Comparison of ENCODE assay signal across 12 cellular contexts in genomic region chr3:114093596-114093995, GRCh38. TPM values are rescaled to one million over a fixed set of nuclear protein-coding genes. Genes with fewer than 3 reads are reported as not detected.
DNase-seq lines count a peak whose midpoint lies in the region; ATAC-seq and TF ChIP-seq lines count a peak whose summit lies in the region.
"Had no signal": no experiment of that assay in that cellular context is flagged by ENCODE, and none has a peak within 500 bp of the region (broad histone marks: within the 10 kb centered on the region; RNA-seq: fewer than 3 reads in every experiment).

No MANE protein-coding gene starts in this region.

- DNase-seq in left cardiac atrium (peak; percentile 51), Right ventricle myocardium superior (no peak), SJCRH30 (peak; percentile 31 to 63), fibroblast of villous mesenchyme (ENCODE audit: low read depth) (peak; percentile 47), ureter (ENCODE audit: low spot score) (peak; percentile 45), MV-4-11 (lab: John Stamatoyannopoulos, UW) (no peak)
- DNase-seq: activated T-cell treated with anti-CD3 and anti-CD28 coated beads for 4 hours; CD4-positive, alpha-beta T cell had no signal

- H3K4me1 Mint-ChIP-seq in activated T-helper 17 cell treated with anti-CD3 and anti-CD28 coated beads, Interleukin-2, amount 50 U/mL, for 72 hours: no peaks in the 10 kb centered on the region

- no peak for TF ChIP-seq CTCF in fibroblast of villous mesenchyme (IDR thresholded peaks at IDR 0.05; ENCODE audit: insufficient read depth, low read depth, low read length)

- ATAC-seq in left cardiac atrium: peak; percentile 57 to 87
- no peak for ATAC-seq in Right ventricle myocardium superior (ENCODE audit: poor library complexity)
- ATAC-seq in activated T-helper 17 cell treated with anti-CD3 and anti-CD28 coated beads, Interleukin-2, amount 50 U/mL, for 72 hours (replicated peaks): no peak
- ATAC-seq in HG02938 (IDR thresholded peaks at IDR 0.05; ENCODE audit: unreplicated experiment): no peak
- ATAC-seq: gastrocnemius medialis, Panc1 had no signal

- no peaks in the 10 kb centered on the region for H3K36me3 ChIP-seq in SJCRH30
- H3K36me3 ChIP-seq: gastrocnemius medialis had no signal

- H3K36me3 Mint-ChIP-seq in activated T-helper 17 cell treated with anti-CD3 and anti-CD28 coated beads, Interleukin-2, amount 50 U/mL, for 72 hours (ENCODE audit: low read depth): no peaks in the 10 kb centered on the region

- no peaks in the 10 kb centered on the region for H3K27me3 Mint-ChIP-seq in activated T-helper 17 cell treated with anti-CD3 and anti-CD28 coated beads, Interleukin-2, amount 50 U/mL, for 72 hours
- H3K27me3 Mint-ChIP-seq: CD4-positive, alpha-beta T cell had no signal

- H3K9me3 Mint-ChIP-seq in activated T-helper 17 cell treated with anti-CD3 and anti-CD28 coated beads, Interleukin-2, amount 50 U/mL, for 72 hours: no peaks in the 10 kb centered on the region
- H3K9me3 Mint-ChIP-seq: CD4-positive, alpha-beta T cell had no signal

- H3K27ac ChIP-seq in SJCRH30: no peak overlapping the region
- H3K27ac ChIP-seq: gastrocnemius medialis had no signal

- H3K4me3 ChIP-seq in SJCRH30 (no peak overlapping the region), fibroblast of villous mesenchyme (ENCODE audit: low read depth, low read length) (no peak overlapping the region)
- H3K4me3 ChIP-seq: gastrocnemius medialis had no signal

- H3K27ac Mint-ChIP-seq in activated T-helper 17 cell treated with anti-CD3 and anti-CD28 coated beads, Interleukin-2, amount 50 U/mL, for 72 hours: no peak overlapping the region
- H3K27ac Mint-ChIP-seq: CD4-positive, alpha-beta T cell had no signal

- intact Hi-C loops in left cardiac atrium (cut with DNase I) (no loop called here), Right ventricle myocardium superior (cut with DNase I) (no loop called here)

- H3K4me1 ChIP-seq in SJCRH30: peaks cover 8% of the 10 kb centered on the region

- no peaks in the 10 kb centered on the region for H3K9me3 ChIP-seq in SJCRH30 (replicated peaks)
- H3K9me3 ChIP-seq: gastrocnemius medialis had no signal

- no peaks in the 10 kb centered on the region for H3K27me3 ChIP-seq in SJCRH30
- H3K27me3 ChIP-seq: gastrocnemius medialis had no signal

- no peak overlapping the region for H3K4me3 Mint-ChIP-seq in activated T-helper 17 cell treated with anti-CD3 and anti-CD28 coated beads, Interleukin-2, amount 50 U/mL, for 72 hours
- H3K4me3 Mint-ChIP-seq: CD4-positive, alpha-beta T cell had no signal

RNA-seq across cellular contexts. Expression of gene QTRT2, which starts 37.1 kb away (rescaled TPM):
- total RNA-seq in left cardiac atrium (10 to 100 TPM in 1 of 2 donors, 1 to 10 TPM in 1; 7.7 to 11.4 TPM), Right ventricle myocardium superior (4.9 TPM), fibroblast of villous mesenchyme (20.3 and 22.9 TPM in 2 replicates), ureter (41.4 TPM)
- 33.6 and 41.0 TPM in 2 replicates for total RNA-seq in SJCRH30 (2014; rRNA removed; shearing (Covaris generic))
- 10 to 100 TPM; 25.1 to 45.5 TPM for total RNA-seq in activated T-helper 17 cell treated with anti-CD3 and anti-CD28 coated beads, Interleukin-2, amount 50 U/mL, for 72 hours

RNA-seq across cellular contexts. Expression of gene CCDC191, which starts 37.3 kb away (rescaled TPM):
- total RNA-seq in left cardiac atrium (1 to 10 TPM; 1.3 to 1.4 TPM), Right ventricle myocardium superior (1.1 TPM), fibroblast of villous mesenchyme (1.7 and 1.9 TPM in 2 replicates), ureter (16.0 TPM)
- total RNA-seq in SJCRH30 (2014; rRNA removed; shearing (Covaris generic)): 0.20 TPM in 1 of 2 replicates, not detected in the other
- 1 to 10 TPM; 1.4 to 2.3 TPM for total RNA-seq in activated T-helper 17 cell treated with anti-CD3 and anti-CD28 coated beads, Interleukin-2, amount 50 U/mL, for 72 hours

Comparison
In these comparisons a context has a peak if more than half of its experiments do, and no peak if none do; other contexts are left out.
1. ATAC-seq: peak in left cardiac atrium (2 of 2); none in Right ventricle myocardium superior (single experiment), activated T-helper 17 cell treated with anti-CD3 and anti-CD28 coated beads, Interleukin-2, amount 50 U/mL, for 72 hours (single experiment) and HG02938 (single experiment).
2. DNase-seq: peak in left cardiac atrium (single experiment), SJCRH30 (2 of 2), fibroblast of villous mesenchyme (single experiment) and ureter (single experiment); none in Right ventricle myocardium superior (single experiment) and MV-4-11 (single experiment).